16 cellular contexts compared by ENCODE assay signal in genomic region chrX:133444196-133444595, GRCh38. TPM values are rescaled to one million over a fixed set of nuclear protein-coding genes. Genes with fewer than 3 reads are reported as not detected.
DNase-seq lines count a peak whose midpoint lies in the region; TF ChIP-seq lines count a peak whose summit lies in the region.
"Had no signal": no experiment of that assay in that cellular context is flagged by ENCODE, and none has a peak within 500 bp of the region (broad histone marks: within the 10 kb centered on the region; RNA-seq: fewer than 3 reads in every experiment).

No MANE protein-coding gene starts in this region.

- no peak overlapping the region for H3K27ac ChIP-seq in H9 (ENCODE audit: insufficient read length, low read depth, low read length)
- H3K27ac ChIP-seq: HL-60 had no signal

- DNase-seq in DMS 273 (lab: John Stamatoyannopoulos, UW; ENCODE audit: unreplicated experiment) (peak; percentile 58), NCI-H2171 (lab: John Stamatoyannopoulos, UW) (peak; percentile 16), epithelial cell of esophagus (ENCODE audit: low read depth) (peak; percentile 36), neural crest cell (ENCODE audit: low read depth, low spot score) (no peak), H9 (no peak), SIG-M5 (lab: John Stamatoyannopoulos, UW) (no peak), NCI-H1417 (lab: John Stamatoyannopoulos, UW) (no peak), NCI-H2196 treated with DMSO at 0.1 percent for 48 hours (lab: John Stamatoyannopoulos, UW; ENCODE audit: unreplicated experiment) (no peak)
- DNase-seq: Caco-2; DMS79; KBM-7; MG63; NCI-H2029; NK-92 treated with Interleukin-12 subunit alpha and Interleukin-12 subunit beta, amount 100 ng/mL, for 24 hours had no signal

- H3K27ac Mint-ChIP-seq in neural crest cell (ENCODE audit: unreplicated experiment) = no peak overlapping the region
- H3K27ac Mint-ChIP-seq in H9 = no peak overlapping the region

- H4K5ac ChIP-seq in H9 (ENCODE audit: insufficient read length, low read depth, low read length) = no peak overlapping the region

- H3K27me3 Mint-ChIP-seq in neural crest cell (ENCODE audit: low read depth) = no peaks in the 10 kb centered on the region
- H3K27me3 Mint-ChIP-seq in H9 (ENCODE audit: low read depth) = no peaks in the 10 kb centered on the region; the same call in 1 of the 2 replicates

- H3K4me1 Mint-ChIP-seq in neural crest cell = peaks cover 28% of the 10 kb centered on the region
- H3K4me1 Mint-ChIP-seq in H9 = peaks cover 73 to 77% of the 10 kb centered on the region in 2 experiments

- no peak overlapping the region for H3K14ac ChIP-seq in H9 (ENCODE audit: insufficient read depth, low read length)

- peaks cover 29% of the 10 kb centered on the region; the same call in 1 of the 2 replicates for H3K4me1 ChIP-seq in H9 (ENCODE audit: insufficient read depth, low read length)
- H3K4me1 ChIP-seq: Caco-2 had no signal

- H2BK20ac ChIP-seq in H9 (ENCODE audit: low read depth, low read length, poor library complexity, severe bottlenecking) = no peak overlapping the region

- H2BK15ac ChIP-seq in H9 (ENCODE audit: low read depth, low read length) = no peak overlapping the region

- H3K79me2 ChIP-seq in H9 (ENCODE audit: insufficient read depth, low read length) = no peaks in the 10 kb centered on the region

- TF ChIP-seq CTCF in epithelial cell of esophagus (IDR thresholded peaks at IDR 0.05; ENCODE audit: insufficient read depth, low read depth, low read length, missing control alignments) = no peak
- TF ChIP-seq CTCF in neural crest cell (conservative IDR thresholded peaks at IDR 0.05) = no peak
- no peak for TF ChIP-seq CTCF in H9 (conservative IDR thresholded peaks at IDR 0.05)

- H3K79me1 ChIP-seq in H9 (ENCODE audit: insufficient read depth, low read depth, low read length, poor library complexity, severe bottlenecking) = no peaks in the 10 kb centered on the region

- H3K56ac ChIP-seq in H9 (ENCODE audit: insufficient read length, low read depth, low read length) = no peak overlapping the region

- no peak overlapping the region for H2AFZ ChIP-seq in H9 (ENCODE audit: low read length)

- H3K9me3 Mint-ChIP-seq in neural crest cell (no peaks in the 10 kb centered on the region), H9 (peaks cover 0 to 3% of the 10 kb centered on the region in 2 experiments; a peak in 2 of 5 replicates)

- no peak overlapping the region for H3K4me2 ChIP-seq in H9 (ENCODE audit: insufficient read depth, insufficient read length, low read length)

- WGBS in H9 (ENCODE audit: extremely low coverage, insufficient read length, low lambda C conversion rate) = no CpG with 5 or more reads among the region's 3 CpGs

- H3K27me3 ChIP-seq in H9 (ENCODE audit: insufficient read depth, low read length) = no peaks in the 10 kb centered on the region
- H3K27me3 ChIP-seq: MG63 had no signal

- H3T11ph ChIP-seq in H9 (ENCODE audit: low read length) = no peak overlapping the region

- no peak overlapping the region for H2AK5ac ChIP-seq in H9 (ENCODE audit: insufficient read length, low read length)

- H3K9ac ChIP-seq in H9 (ENCODE audit: extremely low read depth, insufficient read length, low read length) = no peak overlapping the region

- no peak overlapping the region for H2BK12ac ChIP-seq in H9 (ENCODE audit: insufficient read length, low read depth, low read length)

- no peaks in the 10 kb centered on the region for H4K20me1 ChIP-seq in H9 (ENCODE audit: control insufficient read depth, insufficient read depth, insufficient read length)

- H3K23ac ChIP-seq in H9 (ENCODE audit: insufficient read length, low read depth, low read length) = no peak overlapping the region

- no peak overlapping the region for H4K91ac ChIP-seq in H9 (ENCODE audit: insufficient read length, low read depth, low read length)

- H3K4me3 ChIP-seq in epithelial cell of esophagus (ENCODE audit: low read length) = no peak overlapping the region
- H3K4me3 ChIP-seq: MG63 had no signal

- no peaks in the 10 kb centered on the region for H3K36me3 Mint-ChIP-seq in neural crest cell (ENCODE audit: low read depth)
- no peaks in the 10 kb centered on the region for H3K36me3 Mint-ChIP-seq in H9 (ENCODE audit: insufficient read depth in 1 of 3, low read depth in 3 of 3)
- H3K36me3 Mint-ChIP-seq: CD14-positive monocyte had no signal

- no peak overlapping the region for H2BK120ac ChIP-seq in H9 (ENCODE audit: low read depth, low read length, poor library complexity, severe bottlenecking)

- no peak overlapping the region for H2BK5ac ChIP-seq in H9 (ENCODE audit: insufficient read length, low read length)

- no peaks in the 10 kb centered on the region for H3K23me2 ChIP-seq in H9 (ENCODE audit: insufficient read length, low read depth, low read length, poor library complexity, severe bottlenecking)

- H3K4me3 Mint-ChIP-seq in neural crest cell (peak overlapping the region; percentile 1), H9 (no peak overlapping the region)

- H3K18ac ChIP-seq in H9 (ENCODE audit: insufficient read length, low read depth, low read length) = no peak overlapping the region

- H3K4ac ChIP-seq in H9 (ENCODE audit: low read depth, low read length) = no peak overlapping the region

- H3K9me3 ChIP-seq in H9 (ENCODE audit: control insufficient read depth, low read depth, low read length) = no peaks in the 10 kb centered on the region
- H3K9me3 ChIP-seq: Caco-2, MG63 had no signal

- no peak overlapping the region for H4K8ac ChIP-seq in H9 (replicated peaks; ENCODE audit: insufficient read length, low read depth, low read length)

RNA-seq across cellular contexts. Expression of gene GPC4, which starts 28.9 kb away (rescaled TPM):
- 21.1 and 22.3 TPM in 2 replicates for total RNA-seq in neural crest cell
- total RNA-seq in H9 (2021) = 416 and 418 TPM in 2 replicates

Comparison
In these comparisons a context has a peak if more than half of its experiments do, and no peak if none do; other contexts are left out.
1. DNase-seq: peak in DMS 273 (single experiment), NCI-H2171 (single experiment) and epithelial cell of esophagus (single experiment); none in neural crest cell (single experiment), H9 (single experiment), SIG-M5 (single experiment), NCI-H1417 (0 of 3) and NCI-H2196 treated with DMSO at 0.1 percent for 48 hours (single experiment).
2. RNA of gene GPC4, which starts 28.9 kb away (total RNA-seq): 416 to 418 TPM in H9; 21.1 to 22.3 TPM in neural crest cell; every median in the first group is over 10 times any median in the second.